1 cellular context compared by ENCODE assay signal in the genomic region with DNA sequence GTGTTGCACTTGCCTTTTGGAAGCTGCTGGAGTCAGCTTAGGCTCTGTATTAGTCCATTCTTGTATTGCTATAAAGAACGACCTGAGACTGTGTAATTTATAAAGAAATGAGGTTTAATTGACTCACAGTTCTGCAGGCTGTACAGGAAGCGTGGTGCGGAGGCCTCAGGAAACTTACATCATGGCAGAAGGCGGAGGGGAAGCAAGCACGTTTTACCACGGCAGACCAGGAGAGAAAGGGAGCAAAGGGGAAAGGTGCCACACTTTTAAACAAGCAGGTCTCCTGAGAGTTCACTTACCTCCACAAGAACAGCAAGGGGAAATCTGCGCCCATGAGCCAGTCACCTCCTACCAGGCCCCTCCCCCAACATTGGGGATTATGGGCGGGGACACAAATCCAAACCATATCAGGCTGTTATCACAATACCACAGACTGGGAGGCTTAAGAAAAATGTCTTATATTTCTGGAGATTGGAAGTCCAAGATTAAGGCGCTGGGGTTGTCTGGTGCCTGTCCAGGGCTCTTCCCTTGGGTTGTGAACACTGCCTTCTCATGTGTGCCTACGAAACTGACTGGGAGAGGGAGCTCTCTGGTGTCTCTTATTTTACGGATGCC.
TF ChIP-seq lines count a peak whose summit lies in the region.

No MANE protein-coding gene starts in this region.

TF ChIP-seq in IMR-90, 13 proteins besides CTCF, POLR2A, EP300 and RAD21:
- TF ChIP-seq, protein P1, sequence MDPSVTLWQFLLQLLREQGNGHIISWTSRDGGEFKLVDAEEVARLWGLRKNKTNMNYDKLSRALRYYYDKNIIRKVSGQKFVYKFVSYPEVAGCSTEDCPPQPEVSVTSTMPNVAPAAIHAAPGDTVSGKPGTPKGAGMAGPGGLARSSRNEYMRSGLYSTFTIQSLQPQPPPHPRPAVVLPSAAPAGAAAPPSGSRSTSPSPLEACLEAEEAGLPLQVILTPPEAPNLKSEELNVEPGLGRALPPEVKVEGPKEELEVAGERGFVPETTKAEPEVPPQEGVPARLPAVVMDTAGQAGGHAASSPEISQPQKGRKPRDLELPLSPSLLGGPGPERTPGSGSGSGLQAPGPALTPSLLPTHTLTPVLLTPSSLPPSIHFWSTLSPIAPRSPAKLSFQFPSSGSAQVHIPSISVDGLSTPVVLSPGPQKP (IDR thresholded peaks at IDR 0.05; ENCODE audit: borderline replicate concordance, low read depth, low read length) = no peak
- TF ChIP-seq MAFK (IDR thresholded peaks at IDR 0.05; ENCODE audit: low read depth, low read length) (no peak), MAZ (IDR thresholded peaks at IDR 0.05; ENCODE audit: borderline replicate concordance, low read depth, low read length) (no peak), RCOR1 (IDR thresholded peaks at IDR 0.05; ENCODE audit: insufficient replicate concordance, low read length) (no peak), FOS (IDR thresholded peaks at IDR 0.05; ENCODE audit: low read depth, low read length) (no peak), NFE2L2 (IDR thresholded peaks at IDR 0.05; ENCODE audit: low read depth, low read length) (no peak), RFX5 (IDR thresholded peaks at IDR 0.05; ENCODE audit: low read depth, low read length) (no peak)
